ENCODE assay signal across 15 cellular contexts in the genomic region with DNA sequence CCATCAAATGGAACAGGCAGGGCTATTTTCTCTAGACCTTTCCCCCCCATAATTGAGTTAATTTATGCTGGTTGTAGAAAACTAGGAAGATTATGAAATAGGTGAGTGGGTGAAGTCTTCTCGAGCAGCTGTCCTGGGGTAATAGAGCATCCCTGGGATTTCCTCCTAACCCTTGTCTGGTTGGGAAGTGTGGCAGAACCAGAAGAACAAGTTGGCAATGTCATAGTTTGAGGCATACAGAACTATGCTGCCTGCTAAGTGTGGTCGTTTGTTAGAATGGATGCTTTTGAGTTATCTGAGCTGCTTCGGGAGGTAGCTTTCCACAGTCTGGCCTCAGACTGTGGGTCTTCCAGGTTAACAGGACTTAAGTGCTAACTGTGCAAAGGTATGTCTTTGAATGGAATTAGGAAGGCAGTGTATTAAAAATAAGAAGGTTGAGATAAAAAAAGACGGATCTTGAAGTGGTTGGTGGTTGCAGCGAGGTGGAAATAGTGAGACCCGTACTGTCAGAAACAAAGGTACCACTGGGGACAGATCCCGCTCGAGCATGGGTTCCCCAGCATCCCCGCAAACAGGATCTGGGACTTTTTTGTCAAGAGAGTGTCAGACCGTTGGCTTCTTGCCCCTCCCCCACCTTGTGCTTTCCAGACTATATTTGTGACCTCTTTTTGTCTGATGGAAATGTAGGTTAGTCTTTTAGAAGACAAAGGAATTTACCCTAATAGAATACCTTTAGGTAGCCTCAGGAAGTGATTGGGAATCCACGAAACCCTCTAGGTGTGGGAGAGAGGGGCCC. TPM values are rescaled to one million over a fixed set of nuclear protein-coding genes. Genes with fewer than 3 reads are reported as not detected.
DNase-seq lines count a peak whose midpoint lies in the region; ATAC-seq and TF ChIP-seq lines count a peak whose summit lies in the region.
"Had no signal": no experiment of that assay in that cellular context is flagged by ENCODE, and none has a peak within 500 bp of the region (broad histone marks: within the 10 kb centered on the region; RNA-seq: fewer than 3 reads in every experiment).

No MANE protein-coding gene starts in this region.

- peaks cover 4% of the 10 kb centered on the region for H3K36me3 ChIP-seq in CD4-positive, CD25-positive, alpha-beta regulatory T cell (ENCODE audit: control insufficient read depth, insufficient read depth, low read length)
- H3K36me3 ChIP-seq in heart left ventricle, result no peaks in the 10 kb centered on the region
- H3K36me3 ChIP-seq: right atrium auricular region, uterus had no signal

- ATAC-seq in CD4-positive, CD25-positive, alpha-beta regulatory T cell (ENCODE audit: low read depth in 2 of 2), result no peak
- ATAC-seq in activated T-helper 17 cell treated with anti-CD3 and anti-CD28 coated beads, Interleukin-2, amount 50 U/mL, for 72 hours (replicated peaks), result no peak
- no peak for ATAC-seq in natural killer cell treated with Interleukin-12 subunit alpha and Interleukin-12 subunit beta and Interleukin-15 and Interleukin-18, amount 100 ng/mL, for 72 hours
- ATAC-seq in heart left ventricle, result no peak
- ATAC-seq in HG02885 (IDR thresholded peaks at IDR 0.05; ENCODE audit: poor library complexity, unreplicated experiment), result no peak
- ATAC-seq in GM19452 (IDR thresholded peaks at IDR 0.05; ENCODE audit: unreplicated experiment), result no peak

- TF ChIP-seq POLR2A in heart left ventricle (IDR thresholded peaks at IDR 0.05), result no peak

- intact Hi-C loops in heart left ventricle (cut with DNase I), result loop anchor here in 8 of 10 donors (2.0 to 10.0 kb wide), 7 partner anchors 38 to 83 kb away; no protein-coding TSS in a partner anchor

- TF ChIP-seq CTCF in heart left ventricle (IDR thresholded peaks at IDR 0.05), result no peak

- H3K27ac ChIP-seq in CD4-positive, CD25-positive, alpha-beta regulatory T cell (ENCODE audit: insufficient read depth, low read length, poor library complexity, severe bottlenecking), result no peak overlapping the region
- H3K27ac ChIP-seq in heart left ventricle, result no peak overlapping the region
- H3K27ac ChIP-seq: uterus had no signal

- no peaks in the 10 kb centered on the region for H3K27me3 ChIP-seq in CD4-positive, CD25-positive, alpha-beta regulatory T cell (ENCODE audit: control insufficient read depth, insufficient read depth, low read length)
- no peaks in the 10 kb centered on the region for H3K27me3 ChIP-seq in heart left ventricle
- H3K27me3 ChIP-seq: right atrium auricular region, uterus had no signal

- 68 to 75% (median 75%) methylated on average over 11 of the region's 11 CpGs for WGBS in heart left ventricle, 4 donors

- peak overlapping the region; percentile 40 to 95 (median 75) for H3K4me3 Mint-ChIP-seq in CD4-positive, CD25-positive, alpha-beta regulatory T cell
- H3K4me3 Mint-ChIP-seq in activated T-helper 17 cell treated with anti-CD3 and anti-CD28 coated beads, Interleukin-2, amount 50 U/mL, for 72 hours, result peak overlapping the region; percentile 94
- H3K4me3 Mint-ChIP-seq in natural killer cell treated with Interleukin-12 subunit alpha and Interleukin-12 subunit beta and Interleukin-15 and Interleukin-18, amount 100 ng/mL, for 72 hours, result peak overlapping the region; percentile 79
- H3K4me3 Mint-ChIP-seq: endodermal cell had no signal

- no peaks in the 10 kb centered on the region for H3K9me3 ChIP-seq in CD4-positive, CD25-positive, alpha-beta regulatory T cell (ENCODE audit: control insufficient read depth in 2 of 2, low read length in 2 of 2)
- H3K9me3 ChIP-seq in heart left ventricle, result no peaks in the 10 kb centered on the region
- H3K9me3 ChIP-seq: right atrium auricular region, uterus had no signal

- no peak for DNase-seq in CD4-positive, CD25-positive, alpha-beta regulatory T cell
- DNase-seq in HT-29 (ENCODE audit: low spot score), result peak; percentile 38
- DNase-seq in natural killer cell treated with Interleukin-12 subunit alpha and Interleukin-12 subunit beta and Interleukin-15 and Interleukin-18, amount 100 ng/mL, for 72 hours (ENCODE audit: low spot score), result no peak
- DNase-seq in heart left ventricle, result no peak
- DNase-seq in NCI-H345 treated with DMSO at 0.1 percent for 48 hours (lab: John Stamatoyannopoulos, UW; ENCODE audit: unreplicated experiment), result no peak
- DNase-seq: activated CD4-positive, CD25-positive, alpha-beta regulatory T cell treated with anti-CD3 and anti-CD28 coated beads, Interleukin-2, amount 50 U/mL, for 72 hours; amygdala; endodermal cell; NCI-H345; SIG-M5; uterus had no signal

- peak overlapping the region; percentile 70 to 93 (median 91) for H3K27ac Mint-ChIP-seq in CD4-positive, CD25-positive, alpha-beta regulatory T cell
- peak overlapping the region; percentile 15 for H3K27ac Mint-ChIP-seq in activated T-helper 17 cell treated with anti-CD3 and anti-CD28 coated beads, Interleukin-2, amount 50 U/mL, for 72 hours
- H3K27ac Mint-ChIP-seq in natural killer cell treated with Interleukin-12 subunit alpha and Interleukin-12 subunit beta and Interleukin-15 and Interleukin-18, amount 100 ng/mL, for 72 hours, result peak overlapping the region; percentile 64 to 94

- no peaks in the 10 kb centered on the region for H3K27me3 Mint-ChIP-seq in CD4-positive, CD25-positive, alpha-beta regulatory T cell
- no peaks in the 10 kb centered on the region for H3K27me3 Mint-ChIP-seq in activated T-helper 17 cell treated with anti-CD3 and anti-CD28 coated beads, Interleukin-2, amount 50 U/mL, for 72 hours
- H3K27me3 Mint-ChIP-seq in natural killer cell treated with Interleukin-12 subunit alpha and Interleukin-12 subunit beta and Interleukin-15 and Interleukin-18, amount 100 ng/mL, for 72 hours, result no peaks in the 10 kb centered on the region

- peaks cover 63% of the 10 kb centered on the region for H3K4me1 ChIP-seq in CD4-positive, CD25-positive, alpha-beta regulatory T cell (ENCODE audit: control insufficient read depth, insufficient read depth, low read length, poor library complexity, severe bottlenecking)
- peaks cover 0 to 66% (median 51%) of the 10 kb centered on the region in 12 donors for H3K4me1 ChIP-seq in heart left ventricle

- H3K4me1 Mint-ChIP-seq in CD4-positive, CD25-positive, alpha-beta regulatory T cell, result peaks cover 19 to 83% (median 63%) of the 10 kb centered on the region in 4 donors
- H3K4me1 Mint-ChIP-seq in activated T-helper 17 cell treated with anti-CD3 and anti-CD28 coated beads, Interleukin-2, amount 50 U/mL, for 72 hours, result peaks cover 48% of the 10 kb centered on the region
- H3K4me1 Mint-ChIP-seq in natural killer cell treated with Interleukin-12 subunit alpha and Interleukin-12 subunit beta and Interleukin-15 and Interleukin-18, amount 100 ng/mL, for 72 hours (ENCODE audit: low read depth in 2 of 2), result peaks cover 70 to 78% of the 10 kb centered on the region in 2 donors

- H3K9me3 Mint-ChIP-seq in CD4-positive, CD25-positive, alpha-beta regulatory T cell, result no peaks in the 10 kb centered on the region
- no peaks in the 10 kb centered on the region for H3K9me3 Mint-ChIP-seq in activated T-helper 17 cell treated with anti-CD3 and anti-CD28 coated beads, Interleukin-2, amount 50 U/mL, for 72 hours
- H3K9me3 Mint-ChIP-seq in natural killer cell treated with Interleukin-12 subunit alpha and Interleukin-12 subunit beta and Interleukin-15 and Interleukin-18, amount 100 ng/mL, for 72 hours, result no peaks in the 10 kb centered on the region
- H3K9me3 Mint-ChIP-seq: endodermal cell had no signal

- peak overlapping the region; percentile 26 for H3K4me3 ChIP-seq in CD4-positive, CD25-positive, alpha-beta regulatory T cell (ENCODE audit: low read depth, low read length)
- no peak overlapping the region for H3K4me3 ChIP-seq in heart left ventricle
- H3K4me3 ChIP-seq: right atrium auricular region, uterus had no signal

- peaks cover 19% of the 10 kb centered on the region for H3K36me3 Mint-ChIP-seq in CD4-positive, CD25-positive, alpha-beta regulatory T cell
- peaks cover 31% of the 10 kb centered on the region for H3K36me3 Mint-ChIP-seq in activated T-helper 17 cell treated with anti-CD3 and anti-CD28 coated beads, Interleukin-2, amount 50 U/mL, for 72 hours (ENCODE audit: low read depth)
- H3K36me3 Mint-ChIP-seq in natural killer cell treated with Interleukin-12 subunit alpha and Interleukin-12 subunit beta and Interleukin-15 and Interleukin-18, amount 100 ng/mL, for 72 hours, result no peaks in the 10 kb centered on the region

RNA-seq across cellular contexts. Expression of a gene that starts 4.0 kb away (rescaled TPM):
- 134 TPM for total RNA-seq in CD4-positive, CD25-positive, alpha-beta regulatory T cell
- 10 to 100 TPM in 1 of 4 donors, 1 to 10 TPM in 3; 8.1 to 13.9 (median 9.7) TPM for polyA plus RNA-seq in CD4-positive, CD25-positive, alpha-beta regulatory T cell
- total RNA-seq in HT-29 (2014; rRNA removed; shearing (Covaris generic)), result 85.8 and 96.7 TPM in 2 replicates
- 100 to 1,000 TPM in 1 of 2 donors, 10 to 100 TPM in 1; 88.0 to 160 TPM for total RNA-seq in activated T-helper 17 cell treated with anti-CD3 and anti-CD28 coated beads, Interleukin-2, amount 50 U/mL, for 72 hours
- 100 to 1,000 TPM; 171 to 224 TPM for total RNA-seq in natural killer cell treated with Interleukin-12 subunit alpha and Interleukin-12 subunit beta and Interleukin-15 and Interleukin-18, amount 100 ng/mL, for 72 hours
- total RNA-seq in heart left ventricle, result 10 to 100 TPM; 18.1 to 49.5 (median 35.5) TPM
- polyA plus RNA-seq in heart left ventricle, result 10 to 100 TPM in 1 of 2 donors, 1 to 10 TPM in 1; 7.5 to 27.0 TPM

Comparison
In these comparisons a context has a peak if more than half of its experiments do, and no peak if none do; other contexts are left out.
1. H3K27ac Mint-ChIP-seq: peak in every context shown above with its lines; median percentile 91 in CD4-positive, CD25-positive, alpha-beta regulatory T cell; 79 in natural killer cell treated with Interleukin-12 subunit alpha and Interleukin-12 subunit beta and Interleukin-15 and Interleukin-18, amount 100 ng/mL, for 72 hours; 15 in activated T-helper 17 cell treated with anti-CD3 and anti-CD28 coated beads, Interleukin-2, amount 50 U/mL, for 72 hours.